1 cellular context compared by ENCODE assay signal in the genomic region with DNA sequence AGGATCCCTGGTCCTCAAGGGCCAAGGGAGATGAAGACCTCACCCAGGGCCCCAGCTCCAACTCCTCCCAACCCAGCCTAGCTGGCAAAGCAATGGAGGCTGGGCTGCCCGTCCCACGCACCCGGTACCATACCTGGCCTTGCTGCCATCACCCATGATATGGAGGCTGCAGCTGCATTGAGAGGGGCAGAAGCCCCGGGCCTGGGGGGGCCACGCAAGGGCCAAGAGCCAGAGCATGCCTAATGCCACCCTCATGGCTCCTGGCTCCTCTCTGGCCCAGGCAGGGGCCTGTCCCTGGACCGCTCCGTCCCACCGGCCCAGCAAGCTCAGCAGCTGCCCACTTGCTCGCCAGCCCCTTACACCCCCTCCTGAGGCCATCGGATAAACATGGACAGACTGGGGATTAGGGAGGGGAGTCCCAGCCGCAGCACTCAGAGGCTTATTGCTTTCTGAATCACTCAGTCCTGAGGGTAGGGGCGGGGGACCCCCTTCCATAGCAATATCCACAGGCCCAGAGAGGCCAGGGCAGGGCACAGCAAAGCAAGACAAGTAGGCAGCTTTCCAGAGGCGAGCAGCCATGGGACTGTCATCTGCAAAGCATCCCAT.
TF ChIP-seq lines count a peak whose summit lies in the region.

A gene with protein sequence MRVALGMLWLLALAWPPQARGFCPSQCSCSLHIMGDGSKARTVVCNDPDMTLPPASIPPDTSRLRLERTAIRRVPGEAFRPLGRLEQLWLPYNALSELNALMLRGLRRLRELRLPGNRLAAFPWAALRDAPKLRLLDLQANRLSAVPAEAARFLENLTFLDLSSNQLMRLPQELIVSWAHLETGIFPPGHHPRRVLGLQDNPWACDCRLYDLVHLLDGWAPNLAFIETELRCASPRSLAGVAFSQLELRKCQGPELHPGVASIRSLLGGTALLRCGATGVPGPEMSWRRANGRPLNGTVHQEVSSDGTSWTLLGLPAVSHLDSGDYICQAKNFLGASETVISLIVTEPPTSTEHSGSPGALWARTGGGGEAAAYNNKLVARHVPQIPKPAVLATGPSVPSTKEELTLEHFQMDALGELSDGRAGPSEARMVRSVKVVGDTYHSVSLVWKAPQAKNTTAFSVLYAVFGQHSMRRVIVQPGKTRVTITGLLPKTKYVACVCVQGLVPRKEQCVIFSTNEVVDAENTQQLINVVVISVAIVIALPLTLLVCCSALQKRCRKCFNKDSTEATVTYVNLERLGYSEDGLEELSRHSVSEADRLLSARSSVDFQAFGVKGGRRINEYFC (minus strand): TSS at position 362 of the 606 bp plus-strand sequence. CDS start 107 bp downstream, at position 255.

TF ChIP-seq in H1, 55 proteins besides CTCF, POLR2A, EP300 and RAD21:
- no peak for TF ChIP-seq CBX8 (IDR thresholded peaks at IDR 0.05; ENCODE audit: borderline replicate concordance, low read depth, low read length)
- TF ChIP-seq CHD2 (IDR thresholded peaks at IDR 0.05; ENCODE audit: low read length) = no peak
- TF ChIP-seq, protein P1, sequence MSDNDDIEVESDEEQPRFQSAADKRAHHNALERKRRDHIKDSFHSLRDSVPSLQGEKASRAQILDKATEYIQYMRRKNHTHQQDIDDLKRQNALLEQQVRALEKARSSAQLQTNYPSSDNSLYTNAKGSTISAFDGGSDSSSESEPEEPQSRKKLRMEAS (IDR thresholded peaks at IDR 0.05) = no peak
- no peak for TF ChIP-seq SIX5 (IDR thresholded peaks at IDR 0.05; ENCODE audit: low read depth, low read length)
- no peak for TF ChIP-seq SUZ12 (IDR thresholded peaks at IDR 0.05; ENCODE audit: low read length)
- no peak for TF ChIP-seq SP1 (IDR thresholded peaks at IDR 0.05; ENCODE audit: low read depth, low read length)
- TF ChIP-seq CEBPB (IDR thresholded peaks at IDR 0.05; ENCODE audit: low read depth, low read length) = no peak
- TF ChIP-seq RNF2 (IDR thresholded peaks at IDR 0.05; ENCODE audit: borderline replicate concordance, low read depth, low read length, missing control alignments, poor library complexity, severe bottlenecking) = no peak
- no peak for TF ChIP-seq TAF7 (optimal IDR thresholded peaks at IDR 0.05; ENCODE audit: borderline replicate concordance, low read depth, low read length)
- TF ChIP-seq HDAC6 (IDR thresholded peaks at IDR 0.05; ENCODE audit: low read depth, low read length) = no peak
